In the genomic region with DNA sequence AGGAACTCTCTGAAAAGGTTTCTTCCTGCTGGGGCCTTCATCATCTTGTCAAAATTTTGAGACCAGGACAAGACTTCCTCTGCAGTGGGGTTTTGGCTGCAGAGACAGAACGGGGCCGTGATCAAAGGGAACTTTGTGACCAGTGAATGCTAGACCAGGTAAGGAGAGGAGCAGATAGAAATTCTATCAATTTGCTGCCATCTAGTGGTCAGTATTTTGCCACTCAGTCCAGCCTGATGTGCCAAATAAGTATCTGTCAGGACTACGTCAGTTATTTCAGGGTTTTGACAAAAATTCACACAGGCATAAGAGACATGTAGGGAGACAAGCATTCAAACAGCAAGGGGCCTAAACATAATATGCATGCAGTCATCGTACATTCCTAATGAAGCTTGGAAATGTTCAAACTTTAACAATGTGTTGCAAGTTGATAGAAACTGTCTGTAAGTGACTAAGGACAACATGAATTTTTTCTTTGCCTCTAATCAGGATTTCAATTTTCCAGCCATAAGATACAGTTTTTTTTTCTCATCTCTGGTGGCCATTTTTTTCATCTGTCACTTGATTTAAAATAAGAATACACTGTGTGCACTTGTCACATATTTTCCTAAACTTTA, we compare ENCODE assay signal across 8 cellular contexts. TPM values are rescaled to one million over a fixed set of nuclear protein-coding genes. Genes with fewer than 3 reads are reported as not detected.
DNase-seq lines count a peak whose midpoint lies in the region; ATAC-seq, FAIRE-seq and TF ChIP-seq lines count a peak whose summit lies in the region.

No MANE protein-coding gene starts in this region.

- no peaks in the 10 kb centered on the region for H3K23me2 ChIP-seq in H1 (ENCODE audit: low read depth, low read length)

- no peak overlapping the region for H2BK20ac ChIP-seq in H1 (ENCODE audit: low read length)

- FAIRE-seq in H1 (lab: Jason Lieb, UNC): peak; percentile 83

- no peak overlapping the region for H3K9ac ChIP-seq in H1 (replicated peaks in 1 of 4; ENCODE audit: extremely low read depth in 1 of 4, low read depth in 3 of 4, low read length in 3 of 4)
- no peak overlapping the region for H3K9ac ChIP-seq in mesenchymal stem cell (ENCODE audit: low read length)

- ATAC-seq in GM19351 (IDR thresholded peaks at IDR 0.05; ENCODE audit: unreplicated experiment): peak; percentile 98
- ATAC-seq in HG03159 (IDR thresholded peaks at IDR 0.05; ENCODE audit: unreplicated experiment): peak; percentile 99

- H3K56ac ChIP-seq in H1 (replicated peaks; ENCODE audit: insufficient read length, low read depth, low read length): no peak overlapping the region

- TF ChIP-seq RAD21 in H1 (IDR thresholded peaks at IDR 0.05 in 1 of 2, conservative IDR thresholded peaks at IDR 0.05 in 1 of 2; ENCODE audit: low read depth in 2 of 2, low read length in 2 of 2): peak; percentile 58 to 75

- no peak overlapping the region for H3K14ac ChIP-seq in H1 (ENCODE audit: insufficient read length)
- H3K14ac ChIP-seq in mesenchymal stem cell (ENCODE audit: low read length in 2 of 2): no peak overlapping the region

- no peak overlapping the region for H3K27ac ChIP-seq in H1 (ENCODE audit: low read depth, low read length)
- H3K27ac ChIP-seq in mesenchymal stem cell (ENCODE audit: low read length, poor library complexity, severe bottlenecking): no peak overlapping the region
- H3K27ac ChIP-seq in tibial nerve: no peak overlapping the region

- POLR2A ChIA-PET in H1 (lab: Charles Lee; ENCODE audit: partially characterized antibody): no interaction called here

- no peaks in the 10 kb centered on the region for H4K20me1 ChIP-seq in H1 (replicated peaks in 1 of 2; ENCODE audit: control insufficient read depth in 1 of 2, insufficient read depth in 2 of 2, low read length in 2 of 2)

- H4K5ac ChIP-seq in H1 (ENCODE audit: insufficient read length, low read depth, low read length): no peak overlapping the region

- no peak overlapping the region for H4K8ac ChIP-seq in H1 (ENCODE audit: extremely low read depth, insufficient read depth, low read length)
- H4K8ac ChIP-seq in mesenchymal stem cell (ENCODE audit: low read length): no peak overlapping the region

- no peaks in the 10 kb centered on the region for H3K79me1 ChIP-seq in H1 (ENCODE audit: low read depth, low read length)
- peaks cover 18% of the 10 kb centered on the region for H3K79me1 ChIP-seq in mesenchymal stem cell (replicated peaks; ENCODE audit: low read length, poor library complexity, severe bottlenecking)

- peak in 2 of 3 experiments; percentile 54 to 87; a peak in 3 of 4 replicates for TF ChIP-seq CTCF in H1 (IDR thresholded peaks at IDR 0.05; ENCODE audit: control extremely low read depth in 1 of 3, insufficient read depth in 1 of 3, low read depth in 1 of 3, low read length in 3 of 3)
- TF ChIP-seq CTCF in tibial nerve (IDR thresholded peaks at IDR 0.05): peak; percentile 62 to 83 (median 74)

- H3K4ac ChIP-seq in H1 (replicated peaks; ENCODE audit: insufficient read length, low read depth, low read length): no peak overlapping the region
- H3K4ac ChIP-seq in mesenchymal stem cell (ENCODE audit: low read depth in 1 of 2, low read length in 2 of 2): no peak overlapping the region

- no peak overlapping the region for H2BK15ac ChIP-seq in H1 (ENCODE audit: low read length)
- no peak overlapping the region for H2BK15ac ChIP-seq in mesenchymal stem cell (ENCODE audit: low read depth, poor library complexity, severe bottlenecking)

- no peak overlapping the region for H2BK120ac ChIP-seq in H1 (replicated peaks; ENCODE audit: low read depth, low read length)
- H2BK120ac ChIP-seq in mesenchymal stem cell (ENCODE audit: low read depth, low read length): no peak overlapping the region

- DNase-seq in D341Med (ENCODE audit: low spot score): peak; percentile 60
- DNase-seq in NCI-H345 (lab: John Stamatoyannopoulos, UW): peak; percentile 67
- DNase-seq in activated CD4-positive, alpha-beta T cell treated with anti-CD3 and anti-CD28 coated beads for 48 hours: peak; percentile 45
- DNase-seq in H1 (ENCODE audit: low read depth in 1 of 2, low spot score in 2 of 2): peak; percentile 19 to 54
- DNase-seq in mesenchymal stem cell: peak; percentile 68
- DNase-seq in tibial nerve (ENCODE audit: low spot score in 2 of 2): peak in 1 of 2 donors; percentile 47

- H3K27me3 ChIP-seq in H1 (replicated peaks in 1 of 4; ENCODE audit: control insufficient read depth in 3 of 4, extremely low read depth in 1 of 4, insufficient read depth in 3 of 4, low read length in 3 of 4) (no peaks in the 10 kb centered on the region), mesenchymal stem cell (ENCODE audit: control insufficient read depth in 1 of 2, insufficient read depth in 1 of 2, low read length in 2 of 2) (no peaks in the 10 kb centered on the region), tibial nerve (no peaks in the 10 kb centered on the region)

- H3K4me3 ChIP-seq in H1 (ENCODE audit: extremely low read depth in 1 of 4, insufficient read depth in 2 of 4, low read depth in 3 of 4, low read length in 4 of 4): no peak overlapping the region
- no peak overlapping the region for H3K4me3 ChIP-seq in mesenchymal stem cell (ENCODE audit: insufficient read depth in 1 of 2, low read depth in 1 of 2, low read length in 2 of 2)
- no peak overlapping the region for H3K4me3 ChIP-seq in tibial nerve

- no peak overlapping the region for H4K91ac ChIP-seq in H1 (replicated peaks; ENCODE audit: insufficient read length, low read length)
- H4K91ac ChIP-seq in mesenchymal stem cell (ENCODE audit: low read length): no peak overlapping the region

- no peak overlapping the region for H3K23ac ChIP-seq in H1 (ENCODE audit: insufficient read length)
- H3K23ac ChIP-seq in mesenchymal stem cell (ENCODE audit: low read length in 2 of 2): no peak overlapping the region

- TF ChIP-seq POLR2A in H1 (IDR thresholded peaks at IDR 0.05; ENCODE audit: control extremely low read depth in 1 of 2, low read depth in 2 of 2, low read length in 2 of 2): no peak
- TF ChIP-seq POLR2A in tibial nerve (IDR thresholded peaks at IDR 0.05): no peak

- H2AK5ac ChIP-seq in H1 (ENCODE audit: low read depth, low read length): no peak overlapping the region
- H2AK5ac ChIP-seq in mesenchymal stem cell (ENCODE audit: low read length, severe bottlenecking): no peak overlapping the region

- H3K79me2 ChIP-seq in H1 (ENCODE audit: control insufficient read depth in 1 of 2, insufficient read depth in 2 of 2, low read length in 2 of 2): no peaks in the 10 kb centered on the region

- WGBS in H1 (ENCODE audit: extremely low coverage in 1 of 2, insufficient coverage in 1 of 2, insufficient read length in 1 of 2, insufficient replicate concordance in 2 of 2, low coverage in 1 of 2, low lambda C conversion rate in 2 of 2, missing lambda C conversion rate in 1 of 2), 2 experiments: 55% methylated on average over 4 of the region's 4 CpGs; no CpG with 5 or more reads in 1 of the 2 experiments
- WGBS in mesenchymal stem cell: 30% methylated on average over 3 of the region's 4 CpGs
- WGBS in tibial nerve, 2 donors: 3 to 6% methylated on average over 4 of the region's 4 CpGs

- CTCF ChIA-PET in H1 (lab: Charles Lee; ENCODE audit: partially characterized antibody): interaction anchor here (0.6 to 1.6 kb wide), 12 partner anchors 9 to 802 kb away, joined by 3 to 5 read pairs (median 3); no protein-coding TSS in a partner anchor

- H3K36me3 ChIP-seq in H1 (ENCODE audit: control insufficient read depth in 2 of 4, insufficient read depth in 4 of 4, low read length in 3 of 4) (no peaks in the 10 kb centered on the region), mesenchymal stem cell (ENCODE audit: control insufficient read depth in 1 of 2, insufficient read depth in 2 of 2, low read depth in 1 of 2, low read length in 2 of 2) (peaks cover 3 to 38% of the 10 kb centered on the region in 2 experiments), tibial nerve (no peaks in the 10 kb centered on the region)

- H2AFZ ChIP-seq in H1 (ENCODE audit: low read length) (no peak overlapping the region), mesenchymal stem cell (ENCODE audit: low read depth, low read length) (no peak overlapping the region)

- H3K4me2 ChIP-seq in H1 (ENCODE audit: insufficient read depth in 1 of 2, low read depth in 2 of 2, low read length in 2 of 2) (no peak overlapping the region), mesenchymal stem cell (ENCODE audit: low read length, poor library complexity, severe bottlenecking) (no peak overlapping the region)

- H2BK5ac ChIP-seq in H1 (ENCODE audit: low read depth, low read length) (no peak overlapping the region), mesenchymal stem cell (ENCODE audit: low read depth, low read length, poor library complexity, severe bottlenecking) (no peak overlapping the region)

- H3K4me1 ChIP-seq in H1 (replicated peaks in 1 of 4; ENCODE audit: control insufficient read depth in 3 of 4, insufficient read depth in 4 of 4, low read length in 3 of 4) (no peaks in the 10 kb centered on the region), mesenchymal stem cell (ENCODE audit: control insufficient read depth, insufficient read depth, low read depth, low read length) (no peaks in the 10 kb centered on the region), tibial nerve (no peaks in the 10 kb centered on the region)

- H2BK12ac ChIP-seq in H1 (ENCODE audit: low read depth, low read length) (no peak overlapping the region), mesenchymal stem cell (ENCODE audit: low read length in 2 of 2) (no peak overlapping the region)

- no peaks in the 10 kb centered on the region for H3K9me3 ChIP-seq in H1 (ENCODE audit: insufficient read depth in 2 of 2, low read depth in 1 of 2, low read length in 1 of 2)
- H3K9me3 ChIP-seq in mesenchymal stem cell (ENCODE audit: control insufficient read depth, low read length): no peaks in the 10 kb centered on the region
- H3K9me3 ChIP-seq in tibial nerve: no peaks in the 10 kb centered on the region

- H3K18ac ChIP-seq in H1 (ENCODE audit: extremely low read depth, low read length) (no peak overlapping the region), mesenchymal stem cell (ENCODE audit: low read depth in 1 of 2, low read length in 2 of 2) (no peak overlapping the region)

- no peak for TF ChIP-seq EP300 in H1 (IDR thresholded peaks at IDR 0.05; ENCODE audit: borderline replicate concordance in 1 of 2, low read depth in 2 of 2, low read length in 2 of 2)
- no peak for TF ChIP-seq EP300 in tibial nerve (IDR thresholded peaks at IDR 0.05)

RNA-seq across cellular contexts. Expression of gene MTRF1L, which starts 22.0 kb away (rescaled TPM):
- total RNA-seq in H1 (2021; fragmentation: NEBNext Ultra II Directional; extraction: Animal tissue kit (Norgen Biotek cat#: 25700)): 24.0 and 26.5 TPM in 2 replicates
- 3.0 and 4.5 TPM in 2 replicates for polyA plus RNA-seq in H1 (2011; rRNA removed)
- polyA plus RNA-seq in H1 (2011; cell fraction: cytosol; rRNA removed): 6.8 TPM
- polyA plus RNA-seq in H1 (2011; cell fraction: nucleus; rRNA removed): 12.7 TPM
- 10.4 to 18.3 TPM (median 12.7 TPM) in 4 replicates for polyA plus RNA-seq in H1 (2012, experiment 1 of 2)
- 2.2 TPM for polyA plus RNA-seq in H1 (2012, experiment 2 of 2)
- 22.0 TPM for polyA plus RNA-seq in H1 (2013, experiment 1 of 2)
- 20.6 TPM for polyA plus RNA-seq in H1 (2013, experiment 2 of 2)
- 10.5 and 13.7 TPM in 2 replicates for polyA minus RNA-seq in H1 (2011; rRNA and poly(A)+ RNA removed)
- 5.1 TPM for polyA minus RNA-seq in H1 (2011; cell fraction: cytosol; rRNA and poly(A)+ RNA removed)
- 42.0 TPM for polyA minus RNA-seq in H1 (2011; cell fraction: nucleus; rRNA and poly(A)+ RNA removed)
- polyA plus RNA-seq in mesenchymal stem cell (2013, experiment 1 of 2): 24.7 TPM
- 25.1 TPM for polyA plus RNA-seq in mesenchymal stem cell (2013, experiment 2 of 2)
- 10 to 100 TPM; 10.6 to 22.3 (median 12.4) TPM for total RNA-seq in tibial nerve

RNA-seq across cellular contexts. Expression of gene FBXO5, which starts 41.7 kb away (rescaled TPM):
- total RNA-seq in H1 (2021; fragmentation: NEBNext Ultra II Directional; extraction: Animal tissue kit (Norgen Biotek cat#: 25700)): 53.4 and 55.1 TPM in 2 replicates
- 11.4 and 13.7 TPM in 2 replicates for polyA plus RNA-seq in H1 (2011; rRNA removed)
- 18.9 TPM for polyA plus RNA-seq in H1 (2011; cell fraction: cytosol; rRNA removed)
- polyA plus RNA-seq in H1 (2011; cell fraction: nucleus; rRNA removed): 7.8 TPM
- 19.7 to 31.0 TPM (median 22.5 TPM) in 4 replicates for polyA plus RNA-seq in H1 (2012, experiment 1 of 2)
- 5.4 TPM for polyA plus RNA-seq in H1 (2012, experiment 2 of 2)
- 38.1 TPM for polyA plus RNA-seq in H1 (2013, experiment 1 of 2)
- 37.1 TPM for polyA plus RNA-seq in H1 (2013, experiment 2 of 2)
- 15.6 and 22.6 TPM in 2 replicates for polyA minus RNA-seq in H1 (2011; rRNA and poly(A)+ RNA removed)
- polyA minus RNA-seq in H1 (2011; cell fraction: cytosol; rRNA and poly(A)+ RNA removed): 19.2 TPM
- 28.8 TPM for polyA minus RNA-seq in H1 (2011; cell fraction: nucleus; rRNA and poly(A)+ RNA removed)
- polyA plus RNA-seq in mesenchymal stem cell (2013, experiment 1 of 2): 5.9 TPM
- polyA plus RNA-seq in mesenchymal stem cell (2013, experiment 2 of 2): 5.8 TPM
- 1 to 10 TPM in 3 of 4 donors, under 1 TPM in 1; 0.66 to 3.9 (median 1.8) TPM for total RNA-seq in tibial nerve

Comparison
In these comparisons a context has a peak if more than half of its experiments do, and no peak if none do; other contexts are left out.
1. RNA of gene FBXO5, which starts 41.7 kb away (total RNA-seq): 53.4 to 55.1 TPM in H1; 0.66 to 3.9 TPM in tibial nerve; every median in the first group is over 10 times any median in the second.